Comparison of ENCODE assay signal across 8 cellular contexts in the genomic region with DNA sequence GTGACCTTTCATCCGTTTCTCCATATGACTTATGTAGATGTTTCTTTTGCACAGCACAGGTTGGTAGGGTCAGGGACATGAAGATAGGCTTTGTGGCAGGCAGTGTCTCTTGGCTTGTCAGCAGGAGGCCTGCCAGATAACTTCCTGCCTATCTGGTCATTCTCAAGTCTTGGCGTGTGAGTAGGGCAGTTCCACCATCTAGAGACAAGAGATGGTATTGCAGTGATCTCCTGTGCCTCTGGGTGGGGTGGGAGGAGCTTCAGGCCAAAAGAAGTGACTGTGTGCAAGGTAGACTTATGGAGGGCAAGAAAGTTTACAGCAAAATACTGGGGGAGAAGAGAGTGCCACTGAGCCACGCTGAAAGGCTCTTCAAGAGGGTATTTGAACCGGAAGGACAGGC. TPM values are rescaled to one million over a fixed set of nuclear protein-coding genes. Genes with fewer than 3 reads are reported as not detected.
A peak's percentile ranks its signal among the peaks of the same experiment; 100 is the strongest.
DNase-seq lines count a peak whose midpoint lies in the region; TF ChIP-seq lines count a peak whose summit lies in the region.

No MANE protein-coding gene starts in this region.

- DNase-seq in GM04503 (ENCODE audit: low read depth) (peak; percentile 64), GM23248 (peak; percentile 93), Karpas-422 (peak; percentile 94), SK-N-SH (peak; percentile 92), head of caudate nucleus (peak in 34 of 42 donors; percentile 22 to 79 (median 60)), prostate gland (ENCODE audit: low spot score) (peak; percentile 80), mesenteric fat pad (ENCODE audit: low spot score) (no peak)
- DNase-seq in activated naive CD4-positive, alpha-beta T cell treated with anti-CD3 and anti-CD28 coated beads, Interleukin-2, amount 50 U/mL, for 16 hours = peak; percentile 69

- H3F3A ChIP-seq in GM23248 (ENCODE audit: insufficient read depth) (no peaks in the 10 kb centered on the region), SK-N-SH (replicated peaks; ENCODE audit: insufficient read depth) (no peaks in the 10 kb centered on the region)

- TF ChIP-seq EP300 in SK-N-SH (IDR thresholded peaks at IDR 0.05; ENCODE audit: borderline replicate concordance in 1 of 2, low read depth in 1 of 2, low read length in 1 of 2) = peak in 1 of 2 experiments; percentile 56; a peak in 2 of 4 replicates

- H3K4me1 ChIP-seq in GM23248 (ENCODE audit: insufficient read depth) = peaks cover 21% of the 10 kb centered on the region
- peaks cover 53% of the 10 kb centered on the region for H3K4me1 ChIP-seq in Karpas-422 (ENCODE audit: low read length)
- H3K4me1 ChIP-seq in SK-N-SH (ENCODE audit: control insufficient read depth in 1 of 2, insufficient read depth in 2 of 2, low read depth in 1 of 2, low read length in 1 of 2) = peaks cover 4 to 11% of the 10 kb centered on the region in 2 experiments; a peak in 2 of 4 replicates
- H3K4me1 ChIP-seq in prostate gland (replicated peaks) = peaks cover 5% of the 10 kb centered on the region

- H3K9me2 ChIP-seq in GM23248 (ENCODE audit: insufficient read depth) (no peaks in the 10 kb centered on the region), Karpas-422 (replicated peaks; ENCODE audit: insufficient read depth, low read length) (no peaks in the 10 kb centered on the region), SK-N-SH (no peaks in the 10 kb centered on the region)

- H3K4me3 ChIP-seq in GM23248 = no peak overlapping the region
- H3K4me3 ChIP-seq in Karpas-422 (ENCODE audit: low read length) = no peak overlapping the region
- no peak overlapping the region for H3K4me3 ChIP-seq in SK-N-SH (ENCODE audit: low read depth in 2 of 2, low read length in 1 of 2)
- H3K4me3 ChIP-seq in prostate gland = no peak overlapping the region

- peak; percentile 79 for TF ChIP-seq CTCF in SK-N-SH (IDR thresholded peaks at IDR 0.05)
- TF ChIP-seq CTCF in prostate gland (IDR thresholded peaks at IDR 0.05) = peak; percentile 18 to 90 (median 76)

- H3K9ac ChIP-seq in GM23248 (no peak overlapping the region), Karpas-422 (ENCODE audit: low read length) (0 out of 2 replicates have a peak overlapping the region, but pooled peaks have one; percentile 15), SK-N-SH (no peak overlapping the region)

- in situ Hi-C loops in GM23248 (cut with MboI) = no loop called here

- H3K27me3 ChIP-seq in GM23248 (replicated peaks; ENCODE audit: insufficient read depth) (no peaks in the 10 kb centered on the region), Karpas-422 (ENCODE audit: low read length) (no peaks in the 10 kb centered on the region), SK-N-SH (ENCODE audit: insufficient read depth) (no peaks in the 10 kb centered on the region), prostate gland (replicated peaks; ENCODE audit: insufficient read depth) (no peaks in the 10 kb centered on the region)

- CTCF ChIA-PET in SK-N-SH (lab: Yijun Ruan, JAX) = interaction anchor here (0.5 to 6.8 kb wide), 47 partner anchors 9 to 740 kb away, joined by 3 to 125 read pairs (median 5); a partner anchor contains a TSS

- 2 to 9% methylated on average over 4 of the region's 4 CpGs for WGBS in GM23248 (ENCODE audit: low coverage in 1 of 2, low lambda C conversion rate in 2 of 2, missing lambda C conversion rate in 2 of 2), 2 experiments
- 9% methylated on average over 4 of the region's 4 CpGs for WGBS in SK-N-SH (ENCODE audit: low lambda C conversion rate)
- WGBS in prostate gland = 24% methylated on average over 4 of the region's 4 CpGs

- no peak for TF ChIP-seq POLR2A in prostate gland (IDR thresholded peaks at IDR 0.05)

- H2AFZ ChIP-seq in GM23248 (no peak overlapping the region), Karpas-422 (ENCODE audit: low read length) (no peak overlapping the region), SK-N-SH (ENCODE audit: low read depth) (no peak overlapping the region)

- H4K20me1 ChIP-seq in GM23248 (ENCODE audit: insufficient read depth) = no peaks in the 10 kb centered on the region
- H4K20me1 ChIP-seq in Karpas-422 (ENCODE audit: insufficient read depth, low read depth, low read length) = peaks cover 13% of the 10 kb centered on the region
- peaks cover 20% of the 10 kb centered on the region for H4K20me1 ChIP-seq in SK-N-SH (ENCODE audit: insufficient read depth)

- POLR2A ChIA-PET in SK-N-SH (lab: Yijun Ruan, JAX) = interaction anchor here (1.0 to 1.4 kb wide), 2 partner anchors 10 to 182 kb away, joined by 5 to 8 read pairs; a partner anchor contains a TSS

- TF ChIP-seq RAD21 in SK-N-SH (IDR thresholded peaks at IDR 0.05; ENCODE audit: low read length) = peak; percentile 96

- no peaks in the 10 kb centered on the region for H3K9me3 ChIP-seq in GM23248 (ENCODE audit: low read depth)
- no peaks in the 10 kb centered on the region for H3K9me3 ChIP-seq in Karpas-422 (ENCODE audit: low read length)
- H3K9me3 ChIP-seq in SK-N-SH = no peaks in the 10 kb centered on the region
- H3K9me3 ChIP-seq in prostate gland = no peaks in the 10 kb centered on the region

- H3K36me3 ChIP-seq in GM23248 (ENCODE audit: low read depth) (no peaks in the 10 kb centered on the region), Karpas-422 (ENCODE audit: insufficient read depth, low read length) (peaks cover 26% of the 10 kb centered on the region), SK-N-SH (replicated peaks in 1 of 2; ENCODE audit: control insufficient read depth in 1 of 2, insufficient read depth in 2 of 2, low read length in 1 of 2) (peaks cover 11 to 50% of the 10 kb centered on the region in 2 experiments), prostate gland (peaks cover 0 to 6% of the 10 kb centered on the region in 2 donors)

- intact Hi-C loops in head of caudate nucleus (cut with DNase I) = no loop called here
- intact Hi-C loops in prostate gland (cut with DNase I) = no loop called here

- no peak overlapping the region for H3K4me2 ChIP-seq in GM23248 (ENCODE audit: unreplicated experiment)
- no peak overlapping the region for H3K4me2 ChIP-seq in Karpas-422 (ENCODE audit: low read depth, low read length, poor library complexity, severe bottlenecking)
- peak overlapping the region; percentile 3; the same call in 1 of the 2 replicates for H3K4me2 ChIP-seq in SK-N-SH

- H3K27ac ChIP-seq in GM23248 (peak overlapping the region; percentile 25; the same call in 1 of the 2 replicates), Karpas-422 (ENCODE audit: low read length) (no peak overlapping the region), SK-N-SH (ENCODE audit: low read depth in 2 of 2, low read length in 1 of 2) (peak overlapping the region; percentile 36 to 75; a peak in 3 of 4 replicates), prostate gland (no peak overlapping the region)

- H3K79me2 ChIP-seq in GM23248 (ENCODE audit: insufficient read depth) = peaks cover 49% of the 10 kb centered on the region
- peaks cover 74% of the 10 kb centered on the region for H3K79me2 ChIP-seq in Karpas-422 (ENCODE audit: low read length)
- H3K79me2 ChIP-seq in SK-N-SH (ENCODE audit: insufficient read depth) = no peaks in the 10 kb centered on the region

TF ChIP-seq in SK-N-SH, 30 proteins besides CTCF, POLR2A, EP300 and RAD21:
- no peak for TF ChIP-seq TAF1 (IDR thresholded peaks at IDR 0.05; ENCODE audit: borderline replicate concordance, low read depth, low read length)
- peak; percentile 80; the same call in 1 of the 2 replicates for TF ChIP-seq TCF12 (IDR thresholded peaks at IDR 0.05)
- TF ChIP-seq POLR2AphosphoS5 (IDR thresholded peaks at IDR 0.05; ENCODE audit: low read depth, low read length) = 0 out of 2 replicates have a peak, but pooled peaks have one; percentile 26
- TF ChIP-seq ELF1 (IDR thresholded peaks at IDR 0.05) = no peak
- TF ChIP-seq, protein P1, sequence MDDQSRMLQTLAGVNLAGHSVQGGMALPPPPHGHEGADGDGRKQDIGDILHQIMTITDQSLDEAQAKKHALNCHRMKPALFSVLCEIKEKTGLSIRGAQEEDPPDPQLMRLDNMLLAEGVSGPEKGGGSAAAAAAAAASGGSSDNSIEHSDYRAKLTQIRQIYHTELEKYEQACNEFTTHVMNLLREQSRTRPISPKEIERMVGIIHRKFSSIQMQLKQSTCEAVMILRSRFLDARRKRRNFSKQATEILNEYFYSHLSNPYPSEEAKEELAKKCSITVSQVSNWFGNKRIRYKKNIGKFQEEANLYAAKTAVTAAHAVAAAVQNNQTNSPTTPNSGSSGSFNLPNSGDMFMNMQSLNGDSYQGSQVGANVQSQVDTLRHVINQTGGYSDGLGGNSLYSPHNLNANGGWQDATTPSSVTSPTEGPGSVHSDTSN (IDR thresholded peaks at IDR 0.05) = peak; percentile 58
- peak; percentile 83 for TF ChIP-seq MXI1 (IDR thresholded peaks at IDR 0.05; ENCODE audit: low read depth, low read length)
- peak; percentile 33; the same call in 1 of the 2 replicates for TF ChIP-seq RFX5 (IDR thresholded peaks at IDR 0.05; ENCODE audit: low read length)
- peak; percentile 79 for TF ChIP-seq SMC3 (IDR thresholded peaks at IDR 0.05; ENCODE audit: low read depth, low read length)

RNA-seq across cellular contexts. Expression of a gene that starts 11.0 kb away (rescaled TPM):
- 77.9 and 89.8 TPM in 2 replicates for total RNA-seq in GM23248 (2014; rRNA removed; shearing (Covaris generic))
- polyA plus RNA-seq in GM23248 (2016; fragmentation: Nextera tagmentation; extraction: Ambion mirVana) = 66.7 and 74.9 TPM in 2 replicates
- 63.0 and 96.6 TPM in 2 replicates for total RNA-seq in Karpas-422 (2014; rRNA removed; shearing (Covaris generic); ENCODE audit: low replicate concordance)
- polyA plus RNA-seq in SK-N-SH (2012; rRNA removed) = 82.1 and 86.0 TPM in 2 replicates
- 39.3 and 60.0 TPM in 2 replicates for polyA plus RNA-seq in SK-N-SH (2012; cell fraction: cytosol; rRNA removed)
- polyA plus RNA-seq in SK-N-SH (2012; cell fraction: nucleus; rRNA removed) = 71.2 and 84.0 TPM in 2 replicates
- 100 to 1,000 TPM; 157 to 214 TPM for total RNA-seq in prostate gland
- 35.4 TPM for total RNA-seq in mesenteric fat pad

RNA-seq across cellular contexts. Expression of a gene that starts 24.8 kb away (rescaled TPM):
- 1.1 TPM in 1 of 2 replicates, not detected in the other for total RNA-seq in GM23248 (2014; rRNA removed; shearing (Covaris generic))
- polyA plus RNA-seq in GM23248 (2016; fragmentation: Nextera tagmentation; extraction: Ambion mirVana) (not detected in 2 replicates), SK-N-SH (2012; rRNA removed) (0.15 and 0.24 TPM in 2 replicates)
- 0.19 and 1.1 TPM in 2 replicates for total RNA-seq in Karpas-422 (2014; rRNA removed; shearing (Covaris generic); ENCODE audit: low replicate concordance)
- 0.01 and 0.16 TPM in 2 replicates for polyA plus RNA-seq in SK-N-SH (2012; cell fraction: cytosol; rRNA removed)
- polyA plus RNA-seq in SK-N-SH (2012; cell fraction: nucleus; rRNA removed) = 0.55 and 0.82 TPM in 2 replicates
- total RNA-seq in prostate gland (1 to 10 TPM in 1 of 2 donors, under 1 TPM in 1; 0.32 to 5.5 TPM), mesenteric fat pad (0.22 TPM)

Comparison
In these comparisons a context has a peak if more than half of its experiments do, and no peak if none do; other contexts are left out.
1. H3K27ac ChIP-seq: peak in GM23248 (single experiment) and SK-N-SH (2 of 2); none in Karpas-422 (single experiment) and prostate gland (0 of 2).